ENCODE assay signal across 8 cellular contexts in the genomic region with DNA sequence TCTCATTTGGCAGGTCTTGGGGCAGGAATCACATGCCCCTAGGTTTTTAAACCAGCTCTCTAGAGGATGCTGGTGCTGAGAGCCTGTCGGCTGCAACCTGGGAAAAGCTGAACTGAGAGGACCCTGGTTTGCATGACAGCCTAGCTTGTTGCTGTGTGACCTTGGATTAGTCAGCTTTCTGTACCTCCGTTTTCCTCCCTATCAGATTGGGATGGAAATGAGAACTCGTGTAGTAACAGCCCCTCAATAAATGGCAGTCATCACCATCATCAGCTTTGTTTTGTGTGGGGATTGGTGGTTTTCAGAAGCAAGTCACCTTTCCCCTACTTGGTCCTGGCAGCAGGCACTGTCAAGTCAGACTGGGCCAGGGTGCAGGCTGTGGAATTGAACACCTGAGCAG.
DNase-seq lines count a peak whose midpoint lies in the region; ATAC-seq, FAIRE-seq and TF ChIP-seq lines count a peak whose summit lies in the region.
"Had no signal": no experiment of that assay in that cellular context is flagged by ENCODE, and none has a peak within 500 bp of the region (broad histone marks: within the 10 kb centered on the region; RNA-seq: fewer than 3 reads in every experiment).

No MANE protein-coding gene starts in this region.

- H3K9ac ChIP-seq in SK-N-MC (ENCODE audit: insufficient read length) (no peak overlapping the region), skeletal muscle tissue (ENCODE audit: low read depth in 1 of 3, low read length in 3 of 3) (peak overlapping the region; percentile 21 to 74 (median 55))

- no peaks in the 10 kb centered on the region for H3K9me3 ChIP-seq in SK-N-MC (ENCODE audit: low read depth, low read length)
- H3K9me3 ChIP-seq in skeletal muscle tissue (ENCODE audit: control insufficient read depth in 3 of 3, low read length in 3 of 3): no peaks in the 10 kb centered on the region

- intact Hi-C loops in sciatic nerve (cut with DNase I): no loop called here

- FAIRE-seq in GM18507 (lab: Jason Lieb, UNC): peak; percentile 33
- FAIRE-seq in GM12891 (lab: Jason Lieb, UNC): no peak

- DNase-seq in GM18507 (ENCODE audit: extremely low spot score, insufficient read length, low read depth) (no peak), SK-N-MC (ENCODE audit: low read depth, low spot score) (no peak), epithelial cell of prostate (ENCODE audit: low read depth, low spot score) (no peak), GM12891 (ENCODE audit: insufficient read length, low spot score) (no peak), sciatic nerve (ENCODE audit: low spot score) (no peak)
- DNase-seq: SIG-M5 had no signal

- H3K4me1 ChIP-seq in skeletal muscle tissue (ENCODE audit: control insufficient read depth in 3 of 3, insufficient read depth in 3 of 3, low read length in 3 of 3): peaks cover 78 to 84% (median 79%) of the 10 kb centered on the region in 3 donors

- TF ChIP-seq POLR2A in GM12891 (IDR thresholded peaks at IDR 0.05; ENCODE audit: low read depth, low read length): no peak

- H3K4me3 ChIP-seq in SK-N-MC (no peak overlapping the region), skeletal muscle tissue (ENCODE audit: low read length in 3 of 3) (peak overlapping the region; percentile 12 to 52 (median 41))

- no peaks in the 10 kb centered on the region for H3K36me3 ChIP-seq in SK-N-MC (ENCODE audit: insufficient read depth, low read length)
- H3K36me3 ChIP-seq in skeletal muscle tissue (ENCODE audit: control insufficient read depth in 3 of 3, insufficient read depth in 3 of 3, low read length in 3 of 3): peaks cover 0 to 6% (median 3%) of the 10 kb centered on the region in 3 donors

- H3K27me3 ChIP-seq in skeletal muscle tissue (ENCODE audit: control insufficient read depth in 3 of 3, insufficient read depth in 3 of 3, low read length in 3 of 3): no peaks in the 10 kb centered on the region

- H3K27ac ChIP-seq in SK-N-MC: peak overlapping the region; percentile 76
- H3K27ac ChIP-seq in epithelial cell of prostate: peak overlapping the region; percentile 88
- peak overlapping the region; percentile 100 for H3K27ac ChIP-seq in skeletal muscle tissue (ENCODE audit: low read depth, low read length)

- ATAC-seq in HG02798 (IDR thresholded peaks at IDR 0.05; ENCODE audit: poor library complexity, unreplicated experiment) (no peak), sciatic nerve (no peak)

TF ChIP-seq in GM12891, 5 proteins besides CTCF, POLR2A, EP300 and RAD21:
- TF ChIP-seq POLR2AphosphoS5 (IDR thresholded peaks at IDR 0.05; ENCODE audit: low read depth, low read length) (no peak), SPI1 (IDR thresholded peaks at IDR 0.05; ENCODE audit: low read depth, low read length) (no peak), TAF1 (IDR thresholded peaks at IDR 0.05; ENCODE audit: low read depth, low read length) (no peak), POU2F2 (IDR thresholded peaks at IDR 0.05; ENCODE audit: low read depth, low read length) (no peak), PAX5 (IDR thresholded peaks at IDR 0.05; ENCODE audit: insufficient read depth, low read length, severe bottlenecking) (no peak)
TF ChIP-seq in GM12891: peak in this region for 0.
